In the genomic region with DNA sequence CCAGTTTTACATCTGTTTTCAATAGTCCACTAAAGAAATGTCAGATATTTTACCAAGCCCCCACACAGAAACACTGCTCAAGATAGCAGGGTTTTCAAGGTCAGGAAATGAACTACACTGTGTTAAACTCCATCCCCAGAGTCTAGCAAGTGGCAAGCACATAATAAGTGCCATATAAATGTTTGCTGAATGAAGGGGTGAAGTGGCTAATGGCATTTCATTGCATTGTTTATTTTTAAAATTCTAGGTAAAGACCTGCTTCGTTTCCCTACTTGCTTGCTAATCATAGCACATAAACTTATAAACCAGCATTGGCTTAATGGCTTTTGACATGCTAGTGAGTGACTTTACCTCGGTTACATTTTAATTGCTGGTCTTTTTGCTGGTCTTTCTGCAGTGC, we compare ENCODE assay signal across 18 cellular contexts.
"Had no signal": no experiment of that assay in that cellular context is flagged by ENCODE, and none has a peak within 500 bp of the region (broad histone marks: within the 10 kb centered on the region; RNA-seq: fewer than 3 reads in every experiment).

No MANE protein-coding gene starts in this region.

- DNase-seq: left ventricle myocardium superior; midbrain; mucosa of descending colon; naive thymus-derived CD4-positive, alpha-beta T cell; ovary; right lobe of liver; stimulated activated CD4-positive, alpha-beta T cell treated with anti-CD3 and anti-CD28 coated beads, Interleukin-1b, Interleukin-23, amount 100 ng/mL, for 48 hours; stimulated activated CD4-positive, alpha-beta T cell treated with anti-CD3 and anti-CD28 coated beads, Interleukin-2, amount 100 ng/mL, for 48 hours; stimulated activated CD4-positive, alpha-beta T cell treated with anti-CD3 and anti-CD28 coated beads, Interleukin-4, amount 100 ng/mL, for 4 hours; stimulated activated CD8-positive, alpha-beta memory T cell treated with anti-CD3 and anti-CD28 coated beads, Interleukin-4, amount 100 ng/mL, for 48 hours; stimulated activated naive CD8-positive, alpha-beta T cell treated with anti-CD3 and anti-CD28 coated beads, Interleukin-15, Interleukin-2, amounts not matched to agents 100 U/mL and 50 U/mL, for 24 hours; stomach; testis; thyroid gland; transverse colon; upper lobe of left lung had no signal

- ATAC-seq: left ventricle myocardium superior; mucosa of descending colon; naive thymus-derived CD4-positive, alpha-beta T cell; natural killer cell treated with Interleukin-12 subunit alpha and Interleukin-12 subunit beta and Interleukin-15 and Interleukin-18, amount 100 ng/mL, for 72 hours; right lobe of liver; stimulated activated memory B cell treated with anti-CD40 and anti-IgM and Interleukin-4, amounts not matched to agents 10 μg/mL and 1 μg/mL and 100 μg/mL, for 72 hours; stimulated activated naive CD8-positive, alpha-beta T cell treated with anti-CD3 and anti-CD28 coated beads, Interleukin-15, Interleukin-2, amounts not matched to agents 100 U/mL and 50 U/mL, for 24 hours had no signal
